ENCODE assay signal across 7 cellular contexts in the genomic region with DNA sequence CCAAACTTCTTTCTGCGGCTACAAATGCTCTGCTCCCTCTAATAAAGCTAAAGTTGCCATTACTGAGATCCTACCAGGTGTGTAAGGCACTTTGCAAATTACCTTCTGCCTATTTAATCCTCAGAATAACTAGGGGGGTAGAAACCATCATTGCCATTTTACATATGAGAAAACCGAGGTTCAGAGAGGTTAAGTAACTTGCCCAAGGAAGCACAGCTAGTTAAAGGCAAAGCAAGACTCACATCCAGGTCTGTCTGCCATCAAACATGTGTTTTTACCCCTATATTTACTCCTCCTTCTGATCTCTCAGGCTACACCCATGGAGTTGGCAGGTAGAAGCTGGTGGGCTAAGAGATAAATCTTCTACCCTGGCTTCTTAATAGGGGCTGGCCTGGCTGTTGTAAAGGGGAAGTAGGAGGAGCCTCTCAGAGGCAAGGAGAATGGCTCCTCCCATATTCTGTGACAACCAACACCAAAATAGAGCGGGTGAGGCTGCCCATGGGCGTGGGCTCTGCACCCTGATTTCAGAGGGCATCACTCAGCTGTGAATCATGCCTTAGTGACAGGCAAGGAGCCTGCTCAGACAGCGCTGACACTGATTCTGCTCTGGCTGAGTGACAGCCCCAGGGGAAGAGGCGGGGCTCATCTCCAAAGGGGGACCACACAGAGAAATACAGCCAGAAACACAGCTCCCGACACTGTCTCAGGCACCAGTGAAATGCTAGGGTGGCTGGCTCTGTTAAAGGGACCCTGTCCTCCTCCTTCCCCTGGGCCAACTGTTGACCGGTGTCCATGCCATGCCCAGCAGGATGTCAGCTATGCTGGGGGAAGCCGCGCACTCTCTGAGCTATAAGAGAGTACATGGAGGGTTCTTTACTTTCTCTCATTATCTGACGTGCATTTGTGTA.
A peak's percentile ranks its signal among the peaks of the same experiment; 100 is the strongest.
DNase-seq lines count a peak whose midpoint lies in the region; ATAC-seq lines count a peak whose summit lies in the region.

No MANE protein-coding gene starts in this region.

- H3K4me3 Mint-ChIP-seq in activated T-helper 2 cell treated with anti-CD3 and anti-CD28 coated beads, Interferon-gamma antibody, Interleukin-2, Interleukin-4, amounts not matched to agents 10 μg/mL and 5 μg/mL and 100 μg/mL, durations not matched to agents 14 hours and 24 hours and 36 hours (ENCODE audit: low read depth) = peak overlapping the region; percentile 34

- intact Hi-C loops in activated T-helper 2 cell treated with anti-CD3 and anti-CD28 coated beads, Interferon-gamma antibody, Interleukin-2, Interleukin-4, amounts not matched to agents 10 μg/mL and 5 μg/mL and 100 μg/mL, durations not matched to agents 14 hours and 24 hours and 36 hours (cut with micrococcal nuclease) = loop anchor here (5.0 kb wide), 1 partner anchor 184 kb away; no protein-coding TSS in a partner anchor
- intact Hi-C loops in Right ventricle myocardium inferior (cut with DNase I) (no loop called here), sciatic nerve (cut with DNase I) (no loop called here)

- H3K36me3 Mint-ChIP-seq in activated T-helper 2 cell treated with anti-CD3 and anti-CD28 coated beads, Interferon-gamma antibody, Interleukin-2, Interleukin-4, amounts not matched to agents 10 μg/mL and 5 μg/mL and 100 μg/mL, durations not matched to agents 14 hours and 24 hours and 36 hours (ENCODE audit: low read depth) = peaks cover 5% of the 10 kb centered on the region

- ATAC-seq in GM19043 (IDR thresholded peaks at IDR 0.05; ENCODE audit: low read depth, unreplicated experiment) (peak; percentile 74), HG03066 (IDR thresholded peaks at IDR 0.05; ENCODE audit: low read depth, unreplicated experiment) (peak; percentile 74), Right ventricle myocardium inferior (peak; percentile 80), sciatic nerve (peak; percentile 47)

- H3K27me3 Mint-ChIP-seq in activated T-helper 2 cell treated with anti-CD3 and anti-CD28 coated beads, Interferon-gamma antibody, Interleukin-2, Interleukin-4, amounts not matched to agents 10 μg/mL and 5 μg/mL and 100 μg/mL, durations not matched to agents 14 hours and 24 hours and 36 hours (ENCODE audit: low read depth) = no peaks in the 10 kb centered on the region

- DNase-seq in RKO (ENCODE audit: low spot score) = peak; percentile 92
- peak; percentile 61 for DNase-seq in activated T-helper 2 cell treated with anti-CD3 and anti-CD28 coated beads, Interferon-gamma antibody, Interleukin-2, Interleukin-4, amounts not matched to agents 10 μg/mL and 5 μg/mL and 100 μg/mL, durations not matched to agents 14 hours and 24 hours and 36 hours (ENCODE audit: low spot score)
- DNase-seq in Right ventricle myocardium inferior (ENCODE audit: missing footprints) = no peak
- peak; percentile 72 for DNase-seq in sciatic nerve (ENCODE audit: low spot score)
- DNase-seq in NCI-H187 treated with DMSO at 0.1 percent for 48 hours (lab: John Stamatoyannopoulos, UW) = no peak

- peak overlapping the region; percentile 47 for H3K27ac Mint-ChIP-seq in activated T-helper 2 cell treated with anti-CD3 and anti-CD28 coated beads, Interferon-gamma antibody, Interleukin-2, Interleukin-4, amounts not matched to agents 10 μg/mL and 5 μg/mL and 100 μg/mL, durations not matched to agents 14 hours and 24 hours and 36 hours

- H3K9me3 Mint-ChIP-seq in activated T-helper 2 cell treated with anti-CD3 and anti-CD28 coated beads, Interferon-gamma antibody, Interleukin-2, Interleukin-4, amounts not matched to agents 10 μg/mL and 5 μg/mL and 100 μg/mL, durations not matched to agents 14 hours and 24 hours and 36 hours = no peaks in the 10 kb centered on the region

- H3K4me1 Mint-ChIP-seq in activated T-helper 2 cell treated with anti-CD3 and anti-CD28 coated beads, Interferon-gamma antibody, Interleukin-2, Interleukin-4, amounts not matched to agents 10 μg/mL and 5 μg/mL and 100 μg/mL, durations not matched to agents 14 hours and 24 hours and 36 hours (ENCODE audit: low read depth) = peaks cover 68% of the 10 kb centered on the region

Comparison
In these comparisons a context has a peak if more than half of its experiments do, and no peak if none do; other contexts are left out.
1. DNase-seq: peak in RKO (single experiment), activated T-helper 2 cell treated with anti-CD3 and anti-CD28 coated beads, Interferon-gamma antibody, Interleukin-2, Interleukin-4, amounts not matched to agents 10 μg/mL and 5 μg/mL and 100 μg/mL, durations not matched to agents 14 hours and 24 hours and 36 hours (single experiment) and sciatic nerve (single experiment); none in Right ventricle myocardium inferior (single experiment) and NCI-H187 treated with DMSO at 0.1 percent for 48 hours (single experiment).
2. Peak in every context shown above with its lines, with median percentiles within 50 percentile points of each other: ATAC-seq.